ENCODE assay signal across 10 cellular contexts in the genomic region with DNA sequence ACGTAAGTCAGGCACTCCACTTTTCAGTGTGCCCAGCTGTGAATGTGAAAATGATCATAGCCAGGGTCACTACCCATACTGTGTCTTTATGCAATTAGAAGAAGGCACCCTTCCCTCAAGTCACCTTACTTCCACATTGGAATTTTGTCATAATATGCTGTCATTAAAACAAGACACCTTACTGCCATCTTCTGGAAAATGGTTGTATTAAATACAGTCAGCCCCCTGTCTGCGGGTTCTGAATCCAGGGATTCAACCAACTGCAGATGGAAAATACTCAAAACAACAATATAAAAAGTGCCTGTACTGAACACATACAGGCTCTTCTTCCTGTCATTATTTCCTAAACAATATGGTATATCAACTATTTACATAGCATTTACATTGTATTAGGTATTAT.
A peak's percentile ranks its signal among the peaks of the same experiment; 100 is the strongest.
DNase-seq lines count a peak whose midpoint lies in the region; ATAC-seq and TF ChIP-seq lines count a peak whose summit lies in the region.
"Had no signal": no experiment of that assay in that cellular context is flagged by ENCODE, and none has a peak within 500 bp of the region (broad histone marks: within the 10 kb centered on the region; RNA-seq: fewer than 3 reads in every experiment).

No MANE protein-coding gene starts in this region.

- H3K27me3 ChIP-seq in mammary epithelial cell (ENCODE audit: insufficient read depth, low read length) (peaks cover 18% of the 10 kb centered on the region), lower lobe of right lung (ENCODE audit: low read depth) (peaks cover 52% of the 10 kb centered on the region)

- peaks cover 8% of the 10 kb centered on the region for H3K4me1 Mint-ChIP-seq in activated CD8-positive, alpha-beta T cell treated with anti-CD3 and anti-CD28 coated beads for 36 hours (ENCODE audit: low read depth)
- H3K4me1 Mint-ChIP-seq in nephron progenitor cell = peaks cover 6% of the 10 kb centered on the region
- H3K4me1 Mint-ChIP-seq: central memory CD8-positive, alpha-beta T cell had no signal

- intact Hi-C loops in mammary epithelial cell (cut with micrococcal nuclease) (loop anchor here (1.0 to 5.0 kb wide), 2 partner anchors 496 to 509 kb away; partner anchors contain the start of gene RBM19), lower lobe of right lung (cut with DNase I) (no loop called here)
- intact Hi-C loops in activated CD8-positive, alpha-beta T cell treated with anti-CD3 and anti-CD28 coated beads for 36 hours (cut with micrococcal nuclease) = no loop called here

- no peak overlapping the region for H2AFZ ChIP-seq in mammary epithelial cell (ENCODE audit: low read depth, low read length)

- no peak overlapping the region for H3K27ac Mint-ChIP-seq in activated CD8-positive, alpha-beta T cell treated with anti-CD3 and anti-CD28 coated beads for 36 hours
- no peak overlapping the region for H3K27ac Mint-ChIP-seq in nephron progenitor cell
- H3K27ac Mint-ChIP-seq: naive B cell had no signal

- H3K36me3 ChIP-seq in mammary epithelial cell (ENCODE audit: insufficient read depth, low read length) (no peaks in the 10 kb centered on the region), lower lobe of right lung (no peaks in the 10 kb centered on the region)

- peaks cover 45% of the 10 kb centered on the region for H3K27me3 Mint-ChIP-seq in activated CD8-positive, alpha-beta T cell treated with anti-CD3 and anti-CD28 coated beads for 36 hours
- peaks cover 100% of the 10 kb centered on the region for H3K27me3 Mint-ChIP-seq in nephron progenitor cell (ENCODE audit: low read depth, poor library complexity)

- DNase-seq in DMS153 treated with DMSO at 0.1 percent for 48 hours (lab: John Stamatoyannopoulos, UW; ENCODE audit: unreplicated experiment) (peak; percentile 24), NCI-H1105 (lab: John Stamatoyannopoulos, UW) (peak; percentile 25), mammary epithelial cell (peak; percentile 1), lower lobe of right lung (no peak), nephron progenitor cell (no peak)
- DNase-seq in activated CD8-positive, alpha-beta T cell treated with anti-CD3 and anti-CD28 coated beads for 36 hours = no peak
- DNase-seq: naive B cell had no signal

- POLR2A ChIA-PET in activated CD8-positive, alpha-beta T cell treated with anti-CD3 and anti-CD28 coated beads for 36 hours (lab: Charles Lee) = no interaction called here

- in situ Hi-C loops in mammary epithelial cell (cut with MboI; ENCODE audit: low sequenced_read_pairs in 2 of 2) = no loop called here

- H3K9ac ChIP-seq in mammary epithelial cell (ENCODE audit: insufficient read depth, low read length) = no peak overlapping the region

- ATAC-seq in lower lobe of right lung (no peak), HG02870 (IDR thresholded peaks at IDR 0.05; ENCODE audit: unreplicated experiment) (no peak), GM21529 (IDR thresholded peaks at IDR 0.05; ENCODE audit: unreplicated experiment) (no peak)
- no peak for ATAC-seq in activated CD8-positive, alpha-beta T cell treated with anti-CD3 and anti-CD28 coated beads for 36 hours

- H3K36me3 Mint-ChIP-seq in activated CD8-positive, alpha-beta T cell treated with anti-CD3 and anti-CD28 coated beads for 36 hours (ENCODE audit: low read depth) = no peaks in the 10 kb centered on the region
- no peaks in the 10 kb centered on the region for H3K36me3 Mint-ChIP-seq in nephron progenitor cell (ENCODE audit: low read depth)

- H3K27ac ChIP-seq in mammary epithelial cell (ENCODE audit: insufficient read depth, low read depth, low read length) (no peak overlapping the region), lower lobe of right lung (no peak overlapping the region)

- TF ChIP-seq CTCF in mammary epithelial cell (conservative IDR thresholded peaks at IDR 0.05 in 1 of 2, IDR thresholded peaks at IDR 0.05 in 1 of 2; ENCODE audit: extremely low read depth in 1 of 2, insufficient read depth in 1 of 2, low read depth in 1 of 2, low read length in 2 of 2) (peak; percentile 17 to 36), lower lobe of right lung (IDR thresholded peaks at IDR 0.05) (peak; percentile 35), nephron progenitor cell (IDR thresholded peaks at IDR 0.05) (no peak)
- no peak for TF ChIP-seq CTCF in activated CD8-positive, alpha-beta T cell treated with anti-CD3 and anti-CD28 coated beads for 36 hours (IDR thresholded peaks at IDR 0.05)

- H3K4me1 ChIP-seq in mammary epithelial cell (ENCODE audit: insufficient read depth, low read length) (no peaks in the 10 kb centered on the region), lower lobe of right lung (no peaks in the 10 kb centered on the region)

- H3K4me3 ChIP-seq in mammary epithelial cell (replicated peaks in 1 of 3; ENCODE audit: insufficient read depth in 1 of 3, low read depth in 2 of 3, low read length in 3 of 3) = no peak overlapping the region
- H3K4me3 ChIP-seq in lower lobe of right lung = no peak overlapping the region

- H3K9me3 Mint-ChIP-seq in activated CD8-positive, alpha-beta T cell treated with anti-CD3 and anti-CD28 coated beads for 36 hours = no peaks in the 10 kb centered on the region
- H3K9me3 Mint-ChIP-seq in nephron progenitor cell = peaks cover 6% of the 10 kb centered on the region
- H3K9me3 Mint-ChIP-seq: central memory CD8-positive, alpha-beta T cell had no signal

- H3K9me3 ChIP-seq in mammary epithelial cell (replicated peaks; ENCODE audit: insufficient read depth, low read length) (no peaks in the 10 kb centered on the region), lower lobe of right lung (no peaks in the 10 kb centered on the region)

- H3K79me2 ChIP-seq in mammary epithelial cell (ENCODE audit: insufficient read depth, low read length) = no peaks in the 10 kb centered on the region

- no peak overlapping the region for H3K4me3 Mint-ChIP-seq in activated CD8-positive, alpha-beta T cell treated with anti-CD3 and anti-CD28 coated beads for 36 hours
- H3K4me3 Mint-ChIP-seq in nephron progenitor cell = no peak overlapping the region
- H3K4me3 Mint-ChIP-seq: central memory CD8-positive, alpha-beta T cell; naive B cell had no signal

- CTCF ChIA-PET in mammary epithelial cell (lab: Charles Lee; ENCODE audit: low non-redundant PET) = no interaction called here
- CTCF ChIA-PET in activated CD8-positive, alpha-beta T cell treated with anti-CD3 and anti-CD28 coated beads for 36 hours (lab: Charles Lee) = no interaction called here

- dilution Hi-C loops in mammary epithelial cell (cut with HindIII; ENCODE audit: low sequenced_read_pairs) = no loop called here

- H4K20me1 ChIP-seq in mammary epithelial cell (ENCODE audit: insufficient read depth, low read length) = no peaks in the 10 kb centered on the region

- WGBS in mammary epithelial cell (ENCODE audit: low coverage, missing lambda C conversion rate) = 17% methylated on average over 2 of the region's 2 CpGs

- BruUV-seq in mammary epithelial cell (replicated peaks; lab: Mats Ljungman, UMichigan) = no TSS peak

- no peak overlapping the region for H3K4me2 ChIP-seq in mammary epithelial cell (ENCODE audit: insufficient read depth, low read depth, low read length)

Comparison
In these comparisons a context has a peak if more than half of its experiments do, and no peak if none do; other contexts are left out.
1. DNase-seq: peak in DMS153 treated with DMSO at 0.1 percent for 48 hours (single experiment), NCI-H1105 (single experiment) and mammary epithelial cell (single experiment); none in lower lobe of right lung (single experiment), activated CD8-positive, alpha-beta T cell treated with anti-CD3 and anti-CD28 coated beads for 36 hours (single experiment) and nephron progenitor cell (single experiment).
2. CTCF ChIP-seq: peak in mammary epithelial cell (2 of 2) and lower lobe of right lung (single experiment); none in activated CD8-positive, alpha-beta T cell treated with anti-CD3 and anti-CD28 coated beads for 36 hours (single experiment) and nephron progenitor cell (single experiment).